Comparison of ENCODE assay signal across 2 cellular contexts in the genomic region with DNA sequence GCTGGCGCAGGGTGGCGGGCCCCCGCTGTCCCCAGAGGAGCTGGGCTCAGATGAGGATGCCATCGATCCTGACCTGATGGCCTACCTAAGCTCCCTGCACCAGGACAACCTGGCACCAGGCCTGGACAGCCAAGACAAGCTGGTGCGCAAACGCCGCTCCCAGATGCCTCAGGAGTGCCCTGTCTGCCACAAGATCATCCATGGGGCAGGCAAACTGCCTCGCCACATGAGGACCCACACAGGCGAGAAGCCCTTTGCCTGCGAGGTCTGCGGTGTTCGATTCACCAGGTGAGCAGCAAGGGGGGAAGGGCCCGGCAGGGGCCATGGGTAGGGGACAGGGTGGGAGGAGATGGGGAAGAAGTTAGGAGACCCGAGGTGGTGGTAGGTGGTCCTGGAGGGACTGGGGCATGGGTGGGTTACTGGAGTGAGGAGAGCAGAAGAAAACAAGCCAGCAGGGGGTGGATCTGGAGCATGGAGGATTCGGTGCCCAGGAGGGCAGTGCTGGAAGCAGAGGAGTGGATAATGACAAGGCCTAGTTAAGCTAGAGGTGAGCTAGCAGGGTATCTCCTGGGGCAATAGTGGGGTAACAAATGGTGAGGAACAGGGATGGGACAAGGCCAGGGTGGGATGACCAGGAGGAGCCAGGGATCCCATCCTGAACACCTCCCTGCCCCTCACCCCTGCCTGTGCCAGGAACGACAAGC.
A peak's percentile ranks its signal among the peaks of the same experiment; 100 is the strongest.
TF ChIP-seq lines count a peak whose summit lies in the region.

No MANE protein-coding gene starts in this region.

TF ChIP-seq in HCT116, 20 proteins besides CTCF, POLR2A, EP300 and RAD21:
- TF ChIP-seq SRF (IDR thresholded peaks at IDR 0.05; ENCODE audit: low read depth) (no peak), SP1 (IDR thresholded peaks at IDR 0.05; ENCODE audit: low read depth) (no peak), POLR2AphosphoS5 (IDR thresholded peaks at IDR 0.05; ENCODE audit: low read depth, low read length) (0 out of 2 replicates have a peak, but pooled peaks have one; percentile 12), JUND (IDR thresholded peaks at IDR 0.05) (no peak)

TF ChIP-seq in HepG2, 621 proteins besides CTCF, POLR2A, EP300 and RAD21:
- TF ChIP-seq ZNF496 (CRISPR knock-in tag; IDR thresholded peaks at IDR 0.05; ENCODE audit: insufficient replicate concordance) (no peak), ZNF703 (CRISPR knock-in tag; IDR thresholded peaks at IDR 0.05; ENCODE audit: borderline replicate concordance) (no peak), YY1 (IDR thresholded peaks at IDR 0.05; ENCODE audit: insufficient read depth, insufficient replicate concordance, low read depth, low read length) (no peak), SYNCRIP (IDR thresholded peaks at IDR 0.05; ENCODE audit: insufficient read depth, low read depth, low read length) (no peak), ZNF296 (CRISPR knock-in tag; conservative IDR thresholded peaks at IDR 0.05) (no peak), ZNF644 (CRISPR knock-in tag; IDR thresholded peaks at IDR 0.05; ENCODE audit: low read depth) (no peak), KDM4B (CRISPR knock-in tag; IDR thresholded peaks at IDR 0.05) (no peak), KDM3A (CRISPR knock-in tag; IDR thresholded peaks at IDR 0.05; ENCODE audit: low read depth) (no peak), NCOA5 (CRISPR knock-in tag; IDR thresholded peaks at IDR 0.05) (no peak), SOX5 (CRISPR knock-in tag; IDR thresholded peaks at IDR 0.05; ENCODE audit: borderline replicate concordance) (no peak), MED8 (CRISPR knock-in tag; IDR thresholded peaks at IDR 0.05; ENCODE audit: insufficient replicate concordance) (no peak), NONO (IDR thresholded peaks at IDR 0.05) (no peak), NONO (CRISPR knock-in tag; conservative IDR thresholded peaks at IDR 0.05) (no peak), NR1H2 (CRISPR knock-in tag; IDR thresholded peaks at IDR 0.05; ENCODE audit: borderline replicate concordance, low read depth) (no peak)
- TF ChIP-seq, protein P1, sequence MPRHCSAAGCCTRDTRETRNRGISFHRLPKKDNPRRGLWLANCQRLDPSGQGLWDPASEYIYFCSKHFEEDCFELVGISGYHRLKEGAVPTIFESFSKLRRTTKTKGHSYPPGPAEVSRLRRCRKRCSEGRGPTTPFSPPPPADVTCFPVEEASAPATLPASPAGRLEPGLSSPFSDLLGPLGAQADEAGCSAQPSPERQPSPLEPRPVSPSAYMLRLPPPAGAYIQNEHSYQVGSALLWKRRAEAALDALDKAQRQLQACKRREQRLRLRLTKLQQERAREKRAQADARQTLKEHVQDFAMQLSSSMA (CRISPR knock-in tag; IDR thresholded peaks at IDR 0.05) = no peak
- TF ChIP-seq, protein P2, sequence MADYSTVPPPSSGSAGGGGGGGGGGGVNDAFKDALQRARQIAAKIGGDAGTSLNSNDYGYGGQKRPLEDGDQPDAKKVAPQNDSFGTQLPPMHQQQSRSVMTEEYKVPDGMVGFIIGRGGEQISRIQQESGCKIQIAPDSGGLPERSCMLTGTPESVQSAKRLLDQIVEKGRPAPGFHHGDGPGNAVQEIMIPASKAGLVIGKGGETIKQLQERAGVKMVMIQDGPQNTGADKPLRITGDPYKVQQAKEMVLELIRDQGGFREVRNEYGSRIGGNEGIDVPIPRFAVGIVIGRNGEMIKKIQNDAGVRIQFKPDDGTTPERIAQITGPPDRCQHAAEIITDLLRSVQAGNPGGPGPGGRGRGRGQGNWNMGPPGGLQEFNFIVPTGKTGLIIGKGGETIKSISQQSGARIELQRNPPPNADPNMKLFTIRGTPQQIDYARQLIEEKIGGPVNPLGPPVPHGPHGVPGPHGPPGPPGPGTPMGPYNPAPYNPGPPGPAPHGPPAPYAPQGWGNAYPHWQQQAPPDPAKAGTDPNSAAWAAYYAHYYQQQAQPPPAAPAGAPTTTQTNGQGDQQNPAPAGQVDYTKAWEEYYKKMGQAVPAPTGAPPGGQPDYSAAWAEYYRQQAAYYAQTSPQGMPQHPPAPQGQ (CRISPR knock-in tag; IDR thresholded peaks at IDR 0.05; ENCODE audit: borderline replicate concordance) = no peak
TF ChIP-seq in HepG2: peak in this region for 0.
